Comparison of ENCODE assay signal across 9 cellular contexts in genomic region chr22:30649430-30650007, GRCh38. TPM values are rescaled to one million over a fixed set of nuclear protein-coding genes. Genes with fewer than 3 reads are reported as not detected.
DNase-seq lines count a peak whose midpoint lies in the region; ATAC-seq and TF ChIP-seq lines count a peak whose summit lies in the region.
"Had no signal": no experiment of that assay in that cellular context is flagged by ENCODE, and none has a peak within 500 bp of the region (broad histone marks: within the 10 kb centered on the region; RNA-seq: fewer than 3 reads in every experiment).

No MANE protein-coding gene starts in this region.

- peak; percentile 60 for DNase-seq in GM12865 (ENCODE audit: low read depth)
- peak; percentile 99 for DNase-seq in HT1080 (ENCODE audit: low read depth)
- DNase-seq in activated CD4-positive, alpha-beta T cell treated with anti-CD3 and anti-CD28 coated beads, Interleukin-2, amount 10 ng/mL, durations not matched to agents 24 days and 14 days, result peak; percentile 91
- peak; percentile 50 to 93 for DNase-seq in dermis microvascular lymphatic vessel endothelial cell (ENCODE audit: low read depth in 2 of 2)
- DNase-seq in trophoblast cell, result peak; percentile 50 to 54
- DNase-seq in NCI-H446 treated with DMSO at 0.1 percent for 48 hours (lab: John Stamatoyannopoulos, UW), result no peak
- DNase-seq in progenitor cell of endocrine pancreas (ENCODE audit: low spot score, unreplicated experiment), result no peak

- H4K12ac ChIP-seq in trophoblast cell (ENCODE audit: low read depth, low read length), result no peak overlapping the region

- TF ChIP-seq CTCF in GM12865 (IDR thresholded peaks at IDR 0.05; ENCODE audit: insufficient read depth, low read depth, low read length, missing control alignments) (no peak), progenitor cell of endocrine pancreas (IDR thresholded peaks at IDR 0.05; ENCODE audit: unreplicated experiment) (no peak)

- no peak overlapping the region for H3K18ac ChIP-seq in trophoblast cell (ENCODE audit: low read length)

- H4K91ac ChIP-seq in trophoblast cell (ENCODE audit: low read depth, low read length), result no peak overlapping the region

- H3K4me3 Mint-ChIP-seq in activated CD4-positive, alpha-beta T cell treated with anti-CD3 and anti-CD28 coated beads, Interleukin-2, amount 10 ng/mL, durations not matched to agents 24 days and 14 days, result peak overlapping the region; percentile 40
- no peak overlapping the region for H3K4me3 Mint-ChIP-seq in progenitor cell of endocrine pancreas (ENCODE audit: low read depth)
- H3K4me3 Mint-ChIP-seq: immature natural killer cell had no signal

- no peak overlapping the region for H3K9ac ChIP-seq in trophoblast cell (ENCODE audit: low read length)

- intact Hi-C loops in activated CD4-positive, alpha-beta T cell treated with anti-CD3 and anti-CD28 coated beads, Interleukin-2, amount 10 ng/mL, durations not matched to agents 24 days and 14 days (cut with micrococcal nuclease), result loop anchor here (1.0 to 2.0 kb wide), 3 partner anchors 15 to 93 kb away; partner anchors contain the start of gene DUSP18

- H3K4ac ChIP-seq in trophoblast cell (ENCODE audit: low read depth, low read length), result no peak overlapping the region

- no peak overlapping the region for H2BK12ac ChIP-seq in trophoblast cell (ENCODE audit: low read length)

- H3K27me3 Mint-ChIP-seq in activated CD4-positive, alpha-beta T cell treated with anti-CD3 and anti-CD28 coated beads, Interleukin-2, amount 10 ng/mL, durations not matched to agents 24 days and 14 days, result no peaks in the 10 kb centered on the region
- peaks cover 4% of the 10 kb centered on the region for H3K27me3 Mint-ChIP-seq in progenitor cell of endocrine pancreas

- no CpG with 5 or more reads among the region's 7 CpGs for WGBS in trophoblast cell (ENCODE audit: extremely low coverage, insufficient coverage, insufficient read length)

- no peak for ATAC-seq in GM18511 (IDR thresholded peaks at IDR 0.05; ENCODE audit: unreplicated experiment)

- no peak overlapping the region for H2BK120ac ChIP-seq in trophoblast cell (ENCODE audit: insufficient read depth, low read length, poor library complexity)

- no peak overlapping the region for H2BK5ac ChIP-seq in trophoblast cell (ENCODE audit: low read depth, low read length, poor library complexity)

- peaks cover 16% of the 10 kb centered on the region for H3K36me3 Mint-ChIP-seq in activated CD4-positive, alpha-beta T cell treated with anti-CD3 and anti-CD28 coated beads, Interleukin-2, amount 10 ng/mL, durations not matched to agents 24 days and 14 days (ENCODE audit: low read depth)
- peaks cover 3% of the 10 kb centered on the region for H3K36me3 Mint-ChIP-seq in progenitor cell of endocrine pancreas (ENCODE audit: insufficient read depth)
- H3K36me3 Mint-ChIP-seq: immature natural killer cell had no signal

- H3K79me2 ChIP-seq in trophoblast cell (ENCODE audit: control insufficient read depth, insufficient read depth, low read length, poor library complexity), result no peaks in the 10 kb centered on the region

- H2AFZ ChIP-seq in trophoblast cell (ENCODE audit: insufficient read depth, low read length, poor library complexity), result no peak overlapping the region

- H3K4me1 ChIP-seq in trophoblast cell (ENCODE audit: control insufficient read depth in 1 of 2, insufficient read depth in 2 of 2, low read length in 2 of 2), result no peaks in the 10 kb centered on the region

- H3K27me3 ChIP-seq in trophoblast cell (ENCODE audit: insufficient read depth, low read length), result no peaks in the 10 kb centered on the region

- H3K4me1 Mint-ChIP-seq in activated CD4-positive, alpha-beta T cell treated with anti-CD3 and anti-CD28 coated beads, Interleukin-2, amount 10 ng/mL, durations not matched to agents 24 days and 14 days, result peaks cover 38% of the 10 kb centered on the region
- H3K4me1 Mint-ChIP-seq in progenitor cell of endocrine pancreas (ENCODE audit: low read depth), result peaks cover 2% of the 10 kb centered on the region

- H3K23ac ChIP-seq in trophoblast cell (ENCODE audit: low read length), result no peak overlapping the region

- H3K27ac Mint-ChIP-seq in activated CD4-positive, alpha-beta T cell treated with anti-CD3 and anti-CD28 coated beads, Interleukin-2, amount 10 ng/mL, durations not matched to agents 24 days and 14 days, result peak overlapping the region; percentile 92
- no peak overlapping the region for H3K27ac Mint-ChIP-seq in progenitor cell of endocrine pancreas

- no peak overlapping the region for H3K4me2 ChIP-seq in trophoblast cell (ENCODE audit: low read length)

- H3K36me3 ChIP-seq in trophoblast cell (ENCODE audit: control insufficient read depth in 1 of 2, insufficient read depth in 2 of 2, low read length in 2 of 2), result no peaks in the 10 kb centered on the region

- H3K27ac ChIP-seq in trophoblast cell (ENCODE audit: low read depth, low read length), result no peak overlapping the region

- H3K9me3 Mint-ChIP-seq in activated CD4-positive, alpha-beta T cell treated with anti-CD3 and anti-CD28 coated beads, Interleukin-2, amount 10 ng/mL, durations not matched to agents 24 days and 14 days, result no peaks in the 10 kb centered on the region
- H3K9me3 Mint-ChIP-seq in progenitor cell of endocrine pancreas (ENCODE audit: low read depth), result no peaks in the 10 kb centered on the region
- H3K9me3 Mint-ChIP-seq: immature natural killer cell had no signal

- no peak overlapping the region for H4K8ac ChIP-seq in trophoblast cell (ENCODE audit: low read depth, low read length)

- H3K14ac ChIP-seq in trophoblast cell (ENCODE audit: low read length), result no peak overlapping the region

- H3K9me3 ChIP-seq in trophoblast cell (ENCODE audit: insufficient read depth, low read depth, low read length), result no peaks in the 10 kb centered on the region

- H2AK5ac ChIP-seq in trophoblast cell (ENCODE audit: low read length), result no peak overlapping the region

- H3K4me3 ChIP-seq in GM12865 (ENCODE audit: low read depth, low read length) (no peak overlapping the region), trophoblast cell (ENCODE audit: low read depth, low read length) (no peak overlapping the region)

- H3K79me1 ChIP-seq in trophoblast cell (ENCODE audit: low read length), result no peaks in the 10 kb centered on the region

RNA-seq across cellular contexts. Expression of gene SLC35E4, which starts 13.9 kb away (rescaled TPM):
- 34.7 and 40.0 TPM in 2 replicates for total RNA-seq in HT1080 (2014; rRNA removed; shearing (Covaris generic))
- polyA plus RNA-seq in HT1080 (2015; cell fraction: cytosol; rRNA removed), result 12.8 and 13.7 TPM in 2 replicates
- 14.1 and 17.2 TPM in 2 replicates for polyA plus RNA-seq in HT1080 (2015; cell fraction: nucleus; rRNA removed)
- total RNA-seq in activated CD4-positive, alpha-beta T cell treated with anti-CD3 and anti-CD28 coated beads, Interleukin-2, amount 10 ng/mL, durations not matched to agents 24 days and 14 days, result 6.6 and 7.4 TPM in 2 replicates
- total RNA-seq in dermis microvascular lymphatic vessel endothelial cell (26.4 and 31.3 TPM in 2 replicates), progenitor cell of endocrine pancreas (2.1 and 2.6 TPM in 2 replicates)
- polyA plus RNA-seq in trophoblast cell (2013), result 1.1 and 1.2 TPM in 2 replicates

RNA-seq across cellular contexts. Expression of gene DUSP18, which starts 18.2 kb away (rescaled TPM):
- total RNA-seq in HT1080 (2014; rRNA removed; shearing (Covaris generic)), result 6.9 and 7.9 TPM in 2 replicates
- polyA plus RNA-seq in HT1080 (2015; cell fraction: cytosol; rRNA removed), result 6.8 and 7.8 TPM in 2 replicates
- 8.4 and 8.8 TPM in 2 replicates for polyA plus RNA-seq in HT1080 (2015; cell fraction: nucleus; rRNA removed)
- 8.0 and 10.3 TPM in 2 replicates for total RNA-seq in activated CD4-positive, alpha-beta T cell treated with anti-CD3 and anti-CD28 coated beads, Interleukin-2, amount 10 ng/mL, durations not matched to agents 24 days and 14 days
- total RNA-seq in dermis microvascular lymphatic vessel endothelial cell (10.1 and 13.3 TPM in 2 replicates), progenitor cell of endocrine pancreas (11.2 and 11.6 TPM in 2 replicates)
- 4.8 and 5.0 TPM in 2 replicates for polyA plus RNA-seq in trophoblast cell (2013)

RNA-seq across cellular contexts. Expression of gene TCN2, which starts 42.5 kb away (rescaled TPM):
- 5.3 and 7.4 TPM in 2 replicates for total RNA-seq in HT1080 (2014; rRNA removed; shearing (Covaris generic))
- polyA plus RNA-seq in HT1080 (2015; cell fraction: cytosol; rRNA removed), result 3.8 and 4.5 TPM in 2 replicates
- polyA plus RNA-seq in HT1080 (2015; cell fraction: nucleus; rRNA removed), result 5.4 and 6.1 TPM in 2 replicates
- 0.35 and 0.45 TPM in 2 replicates for total RNA-seq in activated CD4-positive, alpha-beta T cell treated with anti-CD3 and anti-CD28 coated beads, Interleukin-2, amount 10 ng/mL, durations not matched to agents 24 days and 14 days
- total RNA-seq in dermis microvascular lymphatic vessel endothelial cell (18.2 and 29.5 TPM in 2 replicates), progenitor cell of endocrine pancreas (22.3 and 22.9 TPM in 2 replicates)
- polyA plus RNA-seq in trophoblast cell (2013), result 2.2 and 2.5 TPM in 2 replicates

RNA-seq across cellular contexts. Expression of gene OSBP2, which starts 45.2 kb away (rescaled TPM):
- total RNA-seq in HT1080 (2014; rRNA removed; shearing (Covaris generic)), result 22.5 and 24.3 TPM in 2 replicates
- 16.3 and 17.5 TPM in 2 replicates for polyA plus RNA-seq in HT1080 (2015; cell fraction: cytosol; rRNA removed)
- 5.5 and 6.7 TPM in 2 replicates for polyA plus RNA-seq in HT1080 (2015; cell fraction: nucleus; rRNA removed)
- 2.1 and 2.6 TPM in 2 replicates for total RNA-seq in activated CD4-positive, alpha-beta T cell treated with anti-CD3 and anti-CD28 coated beads, Interleukin-2, amount 10 ng/mL, durations not matched to agents 24 days and 14 days
- total RNA-seq in dermis microvascular lymphatic vessel endothelial cell, result 16.6 and 19.4 TPM in 2 replicates
- 0.17 and 0.21 TPM in 2 replicates for polyA plus RNA-seq in trophoblast cell (2013)
- total RNA-seq in progenitor cell of endocrine pancreas, result 8.3 and 9.5 TPM in 2 replicates

RNA-seq across cellular contexts. Expression of gene PES1, which starts 57.8 kb away (rescaled TPM):
- total RNA-seq in HT1080 (2014; rRNA removed; shearing (Covaris generic)), result 178 and 181 TPM in 2 replicates
- 93.7 and 96.2 TPM in 2 replicates for polyA plus RNA-seq in HT1080 (2015; cell fraction: cytosol; rRNA removed)
- 104 and 111 TPM in 2 replicates for polyA plus RNA-seq in HT1080 (2015; cell fraction: nucleus; rRNA removed)
- 170 and 173 TPM in 2 replicates for total RNA-seq in activated CD4-positive, alpha-beta T cell treated with anti-CD3 and anti-CD28 coated beads, Interleukin-2, amount 10 ng/mL, durations not matched to agents 24 days and 14 days
- 60.3 and 67.3 TPM in 2 replicates for total RNA-seq in dermis microvascular lymphatic vessel endothelial cell
- 50.6 and 53.6 TPM in 2 replicates for polyA plus RNA-seq in trophoblast cell (2013)
- total RNA-seq in progenitor cell of endocrine pancreas, result 71.6 and 74.4 TPM in 2 replicates

Comparison
In these comparisons a context has a peak if more than half of its experiments do, and no peak if none do; other contexts are left out.
1. DNase-seq: peak in GM12865 (single experiment), HT1080 (single experiment), activated CD4-positive, alpha-beta T cell treated with anti-CD3 and anti-CD28 coated beads, Interleukin-2, amount 10 ng/mL, durations not matched to agents 24 days and 14 days (single experiment), dermis microvascular lymphatic vessel endothelial cell (2 of 2) and trophoblast cell (2 of 2); none in NCI-H446 treated with DMSO at 0.1 percent for 48 hours (single experiment) and progenitor cell of endocrine pancreas (single experiment).